Comparison of ENCODE assay signal across 24 cellular contexts in genomic region chr21:24188511-24188910, GRCh38.
"Had no signal": no experiment of that assay in that cellular context is flagged by ENCODE, and none has a peak within 500 bp of the region (broad histone marks: within the 10 kb centered on the region; RNA-seq: fewer than 3 reads in every experiment).

No MANE protein-coding gene starts in this region.

- ATAC-seq: activated CD4-positive, alpha-beta T cell treated with anti-CD3 and anti-CD28 coated beads for 36 hours; activated T-cell treated with anti-CD3 and anti-CD28 coated beads, Interleukin-2, amount 50 U/mL, for 4 hours; activated T-helper 17 cell treated with anti-CD3 and anti-CD28 coated beads, Interleukin-2, amount 50 U/mL, for 72 hours; body of pancreas had no signal

- H3K27ac Mint-ChIP-seq: activated CD4-positive, alpha-beta memory T cell treated with anti-CD3 and anti-CD28 coated beads, Interleukin-2, amount 10 ng/mL, durations not matched to agents 7 days and 5 days; activated CD4-positive, alpha-beta T cell treated with anti-CD3 and anti-CD28 coated beads for 36 hours; activated CD4-positive, alpha-beta T cell treated with anti-CD3 and anti-CD28 coated beads, Interleukin-2, amount 10 ng/mL, durations not matched to agents 24 days and 14 days; activated naive CD8-positive, alpha-beta T cell; activated T-helper 17 cell treated with anti-CD3 and anti-CD28 coated beads, Interleukin-2, amount 50 U/mL, for 72 hours had no signal

- H3K36me3 Mint-ChIP-seq: activated naive CD8-positive, alpha-beta T cell had no signal

- H3K4me3 Mint-ChIP-seq: activated CD4-positive, alpha-beta memory T cell treated with anti-CD3 and anti-CD28 coated beads, Interleukin-2, amount 10 ng/mL, durations not matched to agents 7 days and 5 days; activated CD4-positive, alpha-beta T cell treated with anti-CD3 and anti-CD28 coated beads for 36 hours; activated CD4-positive, alpha-beta T cell treated with anti-CD3 and anti-CD28 coated beads, Interleukin-2, amount 10 ng/mL, durations not matched to agents 24 days and 14 days; activated naive CD8-positive, alpha-beta T cell; activated T-cell treated with anti-CD3 and anti-CD28 coated beads, Interleukin-2, amount 50 U/mL, for 4 hours; activated T-helper 17 cell treated with anti-CD3 and anti-CD28 coated beads, Interleukin-2, amount 50 U/mL, for 72 hours had no signal

- H3K27me3 Mint-ChIP-seq: activated CD4-positive, alpha-beta memory T cell treated with anti-CD3 and anti-CD28 coated beads, Interleukin-2, amount 10 ng/mL, durations not matched to agents 7 days and 5 days; activated CD4-positive, alpha-beta T cell treated with anti-CD3 and anti-CD28 coated beads, Interleukin-2, amount 10 ng/mL, durations not matched to agents 24 days and 14 days; activated T-helper 17 cell treated with anti-CD3 and anti-CD28 coated beads, Interleukin-2, amount 50 U/mL, for 72 hours had no signal

- H3K27me3 ChIP-seq: adrenal gland, body of pancreas, colonic mucosa, esophagus squamous epithelium had no signal

- H3K36me3 ChIP-seq: adrenal gland, colonic mucosa, esophagus squamous epithelium had no signal

- H3K27ac ChIP-seq: adrenal gland, body of pancreas, colonic mucosa, epithelial cell of prostate, esophagus squamous epithelium had no signal

- DNase-seq: activated CD4-positive, alpha-beta memory T cell treated with anti-CD3 and anti-CD28 coated beads, Interleukin-2, amount 10 ng/mL, durations not matched to agents 7 days and 5 days; activated CD4-positive, alpha-beta T cell treated with anti-CD3 and anti-CD28 coated beads for 36 hours; activated CD4-positive, alpha-beta T cell treated with anti-CD3 and anti-CD28 coated beads, Interleukin-2, amount 10 ng/mL, durations not matched to agents 24 days and 14 days; activated CD4-positive, CD25-positive, alpha-beta regulatory T cell; activated CD4-positive, CD25-positive, alpha-beta regulatory T cell treated with anti-CD3 and anti-CD28 coated beads, Interleukin-2, amount 50 U/mL, for 72 hours; activated effector memory CD4-positive, alpha-beta T cell treated with Interleukin-2 at 50 U/mL for 16 hours; activated gamma-delta T cell treated with Interleukin-2 at 50 U/mL for 16 hours; activated naive CD4-positive, alpha-beta T cell treated with anti-CD3 and anti-CD28 coated beads, Interleukin-2, amount 50 U/mL, for 16 hours; activated naive CD4-positive, alpha-beta T cell treated with Interleukin-2 at 50 U/mL for 16 hours; activated T-cell treated with anti-CD3 and anti-CD28 coated beads, Interleukin-2, amount 50 U/mL, for 4 hours; adrenal gland; amygdala; aorta; body of pancreas; caudate nucleus; colonic mucosa; effector CD8-positive, alpha-beta T cell; esophagus squamous epithelium; head of caudate nucleus; hippocampal formation; T-helper 2 cell had no signal

- H3K9me3 ChIP-seq: adrenal gland, body of pancreas, colonic mucosa, esophagus squamous epithelium had no signal

- H3K4me1 ChIP-seq: adrenal gland, body of pancreas, colonic mucosa, esophagus squamous epithelium had no signal

- H3K4me3 ChIP-seq: adrenal gland, body of pancreas, colonic mucosa, esophagus squamous epithelium had no signal

- H3K9me3 Mint-ChIP-seq: activated CD4-positive, alpha-beta T cell treated with anti-CD3 and anti-CD28 coated beads, Interleukin-2, amount 10 ng/mL, durations not matched to agents 24 days and 14 days; activated T-cell treated with anti-CD3 and anti-CD28 coated beads, Interleukin-2, amount 50 U/mL, for 4 hours; activated T-helper 17 cell treated with anti-CD3 and anti-CD28 coated beads, Interleukin-2, amount 50 U/mL, for 72 hours had no signal

- H3K4me1 Mint-ChIP-seq: activated CD4-positive, alpha-beta memory T cell treated with anti-CD3 and anti-CD28 coated beads, Interleukin-2, amount 10 ng/mL, durations not matched to agents 7 days and 5 days; activated CD4-positive, alpha-beta T cell treated with anti-CD3 and anti-CD28 coated beads for 36 hours; activated CD4-positive, alpha-beta T cell treated with anti-CD3 and anti-CD28 coated beads, Interleukin-2, amount 10 ng/mL, durations not matched to agents 24 days and 14 days; activated T-helper 17 cell treated with anti-CD3 and anti-CD28 coated beads, Interleukin-2, amount 50 U/mL, for 72 hours had no signal
